ENCODE assay signal across 8 cellular contexts in genomic region chr3:16885588-16885903, GRCh38. TPM values are rescaled to one million over a fixed set of nuclear protein-coding genes. Genes with fewer than 3 reads are reported as not detected.
DNase-seq lines count a peak whose midpoint lies in the region; ATAC-seq lines count a peak whose summit lies in the region.

No MANE protein-coding gene starts in this region.

- peak overlapping the region; percentile 96 for H3K27ac Mint-ChIP-seq in activated CD4-positive, alpha-beta T cell treated with anti-CD3 and anti-CD28 coated beads, Interleukin-2, amount 10 ng/mL, durations not matched to agents 7 days and 5 days
- H3K27ac Mint-ChIP-seq in activated naive CD8-positive, alpha-beta T cell treated with anti-CD3 and anti-CD28 coated beads for 36 hours: peak overlapping the region; percentile 92

- POLR2A ChIA-PET in activated CD4-positive, alpha-beta T cell treated with anti-CD3 and anti-CD28 coated beads, Interleukin-2, amount 10 ng/mL, durations not matched to agents 7 days and 5 days (lab: Charles Lee): interaction anchor here (1.0 kb wide), 1 partner anchor 97 kb away, joined by 3 read pairs; no protein-coding TSS in a partner anchor

- peak overlapping the region; percentile 93 for H3K4me3 Mint-ChIP-seq in activated CD4-positive, alpha-beta T cell treated with anti-CD3 and anti-CD28 coated beads, Interleukin-2, amount 10 ng/mL, durations not matched to agents 7 days and 5 days
- H3K4me3 Mint-ChIP-seq in activated naive CD8-positive, alpha-beta T cell treated with anti-CD3 and anti-CD28 coated beads for 36 hours: peak overlapping the region; percentile 83

- no peaks in the 10 kb centered on the region for H3K9me3 Mint-ChIP-seq in activated CD4-positive, alpha-beta T cell treated with anti-CD3 and anti-CD28 coated beads, Interleukin-2, amount 10 ng/mL, durations not matched to agents 7 days and 5 days
- H3K9me3 Mint-ChIP-seq in activated naive CD8-positive, alpha-beta T cell treated with anti-CD3 and anti-CD28 coated beads for 36 hours: no peaks in the 10 kb centered on the region

- H3K36me3 ChIP-seq in thymus (ENCODE audit: control insufficient read depth, insufficient read depth): no peaks in the 10 kb centered on the region

- H3K4me1 ChIP-seq in thymus (ENCODE audit: control insufficient read depth, insufficient read depth, low read length): peaks cover 12% of the 10 kb centered on the region

- peak overlapping the region; percentile 71 for H3K4me3 ChIP-seq in thymus (ENCODE audit: low read length)

- 5% methylated on average over 6 of the region's 6 CpGs for whole genome bisulfite sequencing in thymus

- no peak for DNase-seq in activated CD4-positive, alpha-beta T cell treated with anti-CD3 and anti-CD28 coated beads, Interleukin-2, amount 10 ng/mL, durations not matched to agents 7 days and 5 days
- DNase-seq in activated CD4-positive, alpha-beta T cell treated with anti-CD3 and anti-CD28 coated beads, Interleukin-2, amount 50 U/mL, for 48 hours: no peak
- no peak for DNase-seq in activated naive CD8-positive, alpha-beta T cell treated with anti-CD3 and anti-CD28 coated beads for 36 hours
- DNase-seq in AG08395 (ENCODE audit: low spot score): no peak
- DNase-seq in NCI-H1694 treated with DMSO at 0.1 percent for 48 hours (lab: John Stamatoyannopoulos, UW): no peak

- peaks cover 14% of the 10 kb centered on the region for H3K36me3 Mint-ChIP-seq in activated CD4-positive, alpha-beta T cell treated with anti-CD3 and anti-CD28 coated beads, Interleukin-2, amount 10 ng/mL, durations not matched to agents 7 days and 5 days (ENCODE audit: low read depth)
- H3K36me3 Mint-ChIP-seq in activated naive CD8-positive, alpha-beta T cell treated with anti-CD3 and anti-CD28 coated beads for 36 hours: peaks cover under 1% of the 10 kb centered on the region

- H3K27me3 Mint-ChIP-seq in activated CD4-positive, alpha-beta T cell treated with anti-CD3 and anti-CD28 coated beads, Interleukin-2, amount 10 ng/mL, durations not matched to agents 7 days and 5 days: peaks cover 4% of the 10 kb centered on the region
- H3K27me3 Mint-ChIP-seq in activated naive CD8-positive, alpha-beta T cell treated with anti-CD3 and anti-CD28 coated beads for 36 hours: no peaks in the 10 kb centered on the region

- CTCF ChIA-PET in activated CD4-positive, alpha-beta T cell treated with anti-CD3 and anti-CD28 coated beads, Interleukin-2, amount 10 ng/mL, durations not matched to agents 7 days and 5 days (lab: Charles Lee): interaction anchor here (0.8 to 2.7 kb wide), 7 partner anchors 13 to 342 kb away, joined by 3 to 10 read pairs (median 5); no protein-coding TSS in a partner anchor

- H3K27me3 ChIP-seq in layer of hippocampus (ENCODE audit: control insufficient read depth, insufficient read depth, low read length): no peaks in the 10 kb centered on the region
- H3K27me3 ChIP-seq in thymus (ENCODE audit: control insufficient read depth, insufficient read depth): no peaks in the 10 kb centered on the region

- H3K4me1 Mint-ChIP-seq in activated CD4-positive, alpha-beta T cell treated with anti-CD3 and anti-CD28 coated beads, Interleukin-2, amount 10 ng/mL, durations not matched to agents 7 days and 5 days: peaks cover 49% of the 10 kb centered on the region
- H3K4me1 Mint-ChIP-seq in activated naive CD8-positive, alpha-beta T cell treated with anti-CD3 and anti-CD28 coated beads for 36 hours: peaks cover 37% of the 10 kb centered on the region

- H3K9me3 ChIP-seq in thymus (ENCODE audit: control insufficient read depth): no peaks in the 10 kb centered on the region

- peak; percentile 24 for ATAC-seq in HG03095 (IDR thresholded peaks at IDR 0.05; ENCODE audit: unreplicated experiment)

- H3K27ac ChIP-seq in layer of hippocampus (ENCODE audit: low read depth, low read length) (peak overlapping the region; percentile 54), thymus (ENCODE audit: low read depth) (no peak overlapping the region)

RNA-seq across cellular contexts. Expression of gene PLCL2, which starts 0.8 kb away (rescaled TPM):
- total RNA-seq in activated CD4-positive, alpha-beta T cell treated with anti-CD3 and anti-CD28 coated beads, Interleukin-2, amount 10 ng/mL, durations not matched to agents 7 days and 5 days: 10 to 100 TPM; 48.8 to 50.9 TPM
- 10 to 100 TPM; 19.1 to 19.6 TPM for total RNA-seq in activated naive CD8-positive, alpha-beta T cell treated with anti-CD3 and anti-CD28 coated beads for 36 hours
- polyA plus RNA-seq in thymus: 7.0 TPM
